In the genomic region with DNA sequence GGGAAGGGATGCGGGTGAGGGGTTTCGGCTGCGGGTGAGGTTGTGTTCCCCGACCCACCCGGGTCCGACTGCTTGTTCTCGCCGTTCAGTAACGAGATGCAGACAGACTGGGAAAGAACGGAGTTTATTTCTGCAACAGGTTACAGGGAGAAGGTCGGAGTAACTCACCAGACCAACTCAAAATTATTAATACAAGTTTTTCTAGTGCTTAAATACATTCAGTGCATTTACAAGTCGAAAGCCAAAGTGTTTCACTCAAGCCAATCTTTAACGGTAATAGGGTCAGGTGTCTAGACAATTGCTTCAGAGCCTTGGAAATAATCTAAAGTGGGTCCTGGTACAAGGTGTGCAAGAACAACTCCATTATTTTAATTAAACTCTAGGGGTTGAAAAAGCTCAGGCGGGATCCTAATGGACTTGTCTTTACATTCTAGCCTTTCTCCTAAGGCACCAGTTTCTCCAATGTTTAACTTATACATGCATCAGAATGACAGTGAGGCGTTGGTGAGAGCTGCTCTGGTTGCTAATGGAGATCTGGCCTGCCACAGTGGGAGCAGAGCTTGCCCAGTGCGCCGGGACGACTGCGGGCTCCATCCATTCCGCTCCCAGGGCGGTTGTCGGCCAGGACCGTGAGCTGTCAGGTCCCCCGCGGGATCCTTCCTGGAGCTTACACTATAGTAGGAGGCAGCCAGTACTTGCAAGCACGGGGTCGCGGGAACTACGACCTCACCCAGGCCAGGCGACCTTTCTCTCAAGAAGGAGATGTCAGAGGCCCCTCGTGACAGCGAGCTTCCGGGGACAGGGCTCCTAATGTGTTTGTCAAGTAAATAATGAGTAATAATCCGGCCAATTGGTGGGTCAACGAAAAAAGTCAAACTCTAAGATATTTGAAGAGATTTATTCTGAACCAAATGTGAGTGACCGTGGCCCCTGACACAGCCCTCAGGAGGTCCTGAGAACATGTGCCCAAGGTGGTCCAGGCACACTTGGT, we compare ENCODE assay signal across 8 cellular contexts. TPM values are rescaled to one million over a fixed set of nuclear protein-coding genes. Genes with fewer than 3 reads are reported as not detected.
A peak's percentile ranks its signal among the peaks of the same experiment; 100 is the strongest.
DNase-seq lines count a peak whose midpoint lies in the region; ATAC-seq and TF ChIP-seq lines count a peak whose summit lies in the region.

No MANE protein-coding gene starts in this region.

- no peaks in the 10 kb centered on the region for H3K9me3 Mint-ChIP-seq in activated T-helper 1 cell treated with anti-CD3 and anti-CD28 coated beads, Interleukin-12 subunit alpha, Interleukin-12 subunit beta, Interleukin-2, Interleukin-4 antibody, amounts not matched to agents 30 ng/mL and 10 ng/mL and 1 ng/mL, durations not matched to agents 14 hours and 24 hours and 36 hours

- no peaks in the 10 kb centered on the region for H3K9me3 ChIP-seq in heart right ventricle

- peak overlapping the region; percentile 99 for H3K4me3 Mint-ChIP-seq in activated T-helper 1 cell treated with anti-CD3 and anti-CD28 coated beads, Interleukin-12 subunit alpha, Interleukin-12 subunit beta, Interleukin-2, Interleukin-4 antibody, amounts not matched to agents 30 ng/mL and 10 ng/mL and 1 ng/mL, durations not matched to agents 14 hours and 24 hours and 36 hours

- H3K4me1 ChIP-seq in heart right ventricle, result peaks cover 0 to 44% (median 35%) of the 10 kb centered on the region in 9 donors

- H3K4me1 Mint-ChIP-seq in activated T-helper 1 cell treated with anti-CD3 and anti-CD28 coated beads, Interleukin-12 subunit alpha, Interleukin-12 subunit beta, Interleukin-2, Interleukin-4 antibody, amounts not matched to agents 30 ng/mL and 10 ng/mL and 1 ng/mL, durations not matched to agents 14 hours and 24 hours and 36 hours (ENCODE audit: low read depth), result peaks cover 42% of the 10 kb centered on the region

- H3K36me3 ChIP-seq in heart right ventricle, result no peaks in the 10 kb centered on the region

- TF ChIP-seq CTCF in heart right ventricle (IDR thresholded peaks at IDR 0.05), result no peak

- intact Hi-C loops in activated T-helper 1 cell treated with anti-CD3 and anti-CD28 coated beads, Interleukin-12 subunit alpha, Interleukin-12 subunit beta, Interleukin-2, Interleukin-4 antibody, amounts not matched to agents 30 ng/mL and 10 ng/mL and 1 ng/mL, durations not matched to agents 14 hours and 24 hours and 36 hours (cut with micrococcal nuclease), result loop anchor here (1.0 to 10.0 kb wide), 10 partner anchors 24 to 1530 kb away; partner anchors contain the start of genes ABHD5, CCDC13, NKTR and SNRK
- intact Hi-C loops in heart right ventricle (cut with DNase I), result no loop called here

- H3K27ac Mint-ChIP-seq in activated T-helper 1 cell treated with anti-CD3 and anti-CD28 coated beads, Interleukin-12 subunit alpha, Interleukin-12 subunit beta, Interleukin-2, Interleukin-4 antibody, amounts not matched to agents 30 ng/mL and 10 ng/mL and 1 ng/mL, durations not matched to agents 14 hours and 24 hours and 36 hours, result peak overlapping the region; percentile 90

- ATAC-seq in HG02642 (IDR thresholded peaks at IDR 0.05; ENCODE audit: poor library complexity, unreplicated experiment), result peak; percentile 27
- ATAC-seq in heart right ventricle, result peak in 5 of 8 donors; percentile 1 to 19 (median 12)
- ATAC-seq in GM21381 (IDR thresholded peaks at IDR 0.05; ENCODE audit: unreplicated experiment), result no peak
- no peak for ATAC-seq in HG02973 (IDR thresholded peaks at IDR 0.05; ENCODE audit: unreplicated experiment)

- 18 to 22% methylated on average over 36 of the region's 36 CpGs for WGBS in heart right ventricle, 2 donors

- H3K27ac ChIP-seq in heart right ventricle, result peak overlapping the region; percentile 74 to 98 (median 93)

- H3K27me3 Mint-ChIP-seq in activated T-helper 1 cell treated with anti-CD3 and anti-CD28 coated beads, Interleukin-12 subunit alpha, Interleukin-12 subunit beta, Interleukin-2, Interleukin-4 antibody, amounts not matched to agents 30 ng/mL and 10 ng/mL and 1 ng/mL, durations not matched to agents 14 hours and 24 hours and 36 hours (ENCODE audit: insufficient read depth), result peaks cover 33% of the 10 kb centered on the region

- H3K27me3 ChIP-seq in heart right ventricle, result peaks cover 0 to 8% (median 0%) of the 10 kb centered on the region in 7 donors

- peak overlapping the region; percentile 83 for H3K4me3 ChIP-seq in GM08714 (ENCODE audit: low read length)
- peak overlapping the region; percentile 36 to 96 (median 74) for H3K4me3 ChIP-seq in heart right ventricle

- no peak for DNase-seq in activated T-helper 1 cell treated with anti-CD3 and anti-CD28 coated beads, Interleukin-12 subunit alpha, Interleukin-12 subunit beta, Interleukin-2, Interleukin-4 antibody, amounts not matched to agents 30 ng/mL and 10 ng/mL and 1 ng/mL, durations not matched to agents 14 hours and 24 hours and 36 hours (ENCODE audit: low spot score)
- DNase-seq in heart right ventricle (peak in 1 of 2 donors; percentile 40), pons (ENCODE audit: low spot score) (peak; percentile 30), GM19240 (ENCODE audit: insufficient read length, low spot score) (no peak)

- peaks cover 12% of the 10 kb centered on the region for H3K36me3 Mint-ChIP-seq in activated T-helper 1 cell treated with anti-CD3 and anti-CD28 coated beads, Interleukin-12 subunit alpha, Interleukin-12 subunit beta, Interleukin-2, Interleukin-4 antibody, amounts not matched to agents 30 ng/mL and 10 ng/mL and 1 ng/mL, durations not matched to agents 14 hours and 24 hours and 36 hours (ENCODE audit: low read depth)

RNA-seq across cellular contexts. Expression of gene HIGD1A, which starts 0.8 kb away (rescaled TPM):
- 90.1 and 97.5 TPM in 2 replicates for total RNA-seq in activated T-helper 1 cell treated with anti-CD3 and anti-CD28 coated beads, Interleukin-12 subunit alpha, Interleukin-12 subunit beta, Interleukin-2, Interleukin-4 antibody, amounts not matched to agents 30 ng/mL and 10 ng/mL and 1 ng/mL, durations not matched to agents 14 hours and 24 hours and 36 hours
- total RNA-seq in heart right ventricle, result 100 to 1,000 TPM; 276 to 397 (median 331) TPM
- 100 to 1,000 TPM; 179 to 399 TPM for polyA plus RNA-seq in heart right ventricle

RNA-seq across cellular contexts. Expression of gene ACKR2, which starts 4.1 kb away (rescaled TPM):
- 0.66 and 0.88 TPM in 2 replicates for total RNA-seq in activated T-helper 1 cell treated with anti-CD3 and anti-CD28 coated beads, Interleukin-12 subunit alpha, Interleukin-12 subunit beta, Interleukin-2, Interleukin-4 antibody, amounts not matched to agents 30 ng/mL and 10 ng/mL and 1 ng/mL, durations not matched to agents 14 hours and 24 hours and 36 hours
- 1 to 10 TPM in 8 of 10 donors, under 1 TPM in 2; 0.93 to 2.1 (median 1.2) TPM for total RNA-seq in heart right ventricle
- under 1 TPM; 0.15 to 0.25 TPM for polyA plus RNA-seq in heart right ventricle

RNA-seq across cellular contexts. Expression of gene CCDC13, which starts 32.1 kb away (rescaled TPM):
- total RNA-seq in activated T-helper 1 cell treated with anti-CD3 and anti-CD28 coated beads, Interleukin-12 subunit alpha, Interleukin-12 subunit beta, Interleukin-2, Interleukin-4 antibody, amounts not matched to agents 30 ng/mL and 10 ng/mL and 1 ng/mL, durations not matched to agents 14 hours and 24 hours and 36 hours, result 0.32 TPM in 1 of 2 replicates, not detected in the other
- total RNA-seq in heart right ventricle, result 1 to 10 TPM in 2 of 10 donors, under 1 TPM in 6, not detected in 2; 0.16 to 1.2 (median 0.62) TPM
- under 1 TPM; 0.44 to 0.52 TPM for polyA plus RNA-seq in heart right ventricle

Comparison
In these comparisons a context has a peak if more than half of its experiments do, and no peak if none do; other contexts are left out.
1. ATAC-seq: peak in HG02642 (single experiment) and heart right ventricle (5 of 8); none in GM21381 (single experiment) and HG02973 (single experiment).